31 cellular contexts compared by ENCODE assay signal in the genomic region with DNA sequence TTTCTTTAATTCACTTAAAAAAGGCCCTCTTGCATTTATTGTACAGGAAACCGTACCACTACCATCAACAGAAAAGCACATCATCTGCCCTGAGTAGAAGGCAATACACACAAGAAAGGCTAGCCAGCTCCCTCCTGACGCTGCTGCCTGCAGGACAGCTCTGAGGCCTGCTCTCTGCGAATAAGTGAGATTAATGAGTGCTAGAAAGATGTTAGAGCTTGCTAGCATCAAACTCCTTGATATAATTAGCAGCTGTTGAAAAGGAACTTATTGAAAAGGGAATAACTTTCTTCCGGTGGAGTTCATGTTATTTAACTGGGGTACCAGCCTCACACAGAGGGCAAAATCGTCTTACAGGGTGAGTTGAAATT.
"Had no signal": no experiment of that assay in that cellular context is flagged by ENCODE, and none has a peak within 500 bp of the region (broad histone marks: within the 10 kb centered on the region; RNA-seq: fewer than 3 reads in every experiment).

No MANE protein-coding gene starts in this region.

- H3K4me3 Mint-ChIP-seq: activated B cell treated with CpG ODN at 0.5 μM for 24 hours; activated CD4-positive, alpha-beta memory T cell treated with anti-CD3 and anti-CD28 coated beads for 36 hours; activated CD8-positive, alpha-beta T cell treated with anti-CD3 and anti-CD28 coated beads, Interleukin-2, amount 10 ng/mL, durations not matched to agents 7 days and 5 days; activated naive CD4-positive, alpha-beta T cell treated with anti-CD3 and anti-CD28 coated beads for 36 hours; activated naive CD4-positive, alpha-beta T cell treated with anti-CD3 and anti-CD28 coated beads, Interleukin-2, amount 50 U/mL, for 24 hours; activated naive CD8-positive, alpha-beta T cell treated with anti-CD3 and anti-CD28 coated beads for 36 hours; activated naive CD8-positive, alpha-beta T cell treated with anti-CD3 and anti-CD28 coated beads, Interleukin-2, amount 50 U/mL, for 24 hours; activated T-helper 1 cell treated with anti-CD3 and anti-CD28 coated beads, Interleukin-12 subunit alpha, Interleukin-12 subunit beta, Interleukin-2, Interleukin-4 antibody, amounts not matched to agents 30 ng/mL and 10 ng/mL and 1 ng/mL, durations not matched to agents 14 hours and 24 hours and 36 hours; T-cell; T-helper 1 cell treated with Interleukin-12 subunit alpha and Interleukin-12 subunit beta and Interleukin-4 antibody, amounts not matched to agents 30 μg/mL and 1 μg/mL, for 36 hours had no signal

- H3K4me1 Mint-ChIP-seq: activated B cell treated with CpG ODN at 0.5 μM for 24 hours; activated naive CD4-positive, alpha-beta T cell treated with anti-CD3 and anti-CD28 coated beads, Interleukin-2, amount 50 U/mL, for 24 hours; activated naive CD8-positive, alpha-beta T cell treated with anti-CD3 and anti-CD28 coated beads for 36 hours; activated naive CD8-positive, alpha-beta T cell treated with anti-CD3 and anti-CD28 coated beads, Interleukin-2, amount 50 U/mL, for 24 hours; T-cell had no signal

- H3K27ac Mint-ChIP-seq: activated B cell treated with CpG ODN at 0.5 μM for 24 hours; activated CD4-positive, alpha-beta memory T cell treated with anti-CD3 and anti-CD28 coated beads for 36 hours; activated CD8-positive, alpha-beta T cell treated with anti-CD3 and anti-CD28 coated beads, Interleukin-2, amount 10 ng/mL, durations not matched to agents 7 days and 5 days; activated naive CD4-positive, alpha-beta T cell treated with anti-CD3 and anti-CD28 coated beads for 36 hours; activated naive CD4-positive, alpha-beta T cell treated with anti-CD3 and anti-CD28 coated beads, Interleukin-2, amount 50 U/mL, for 24 hours; activated naive CD8-positive, alpha-beta T cell treated with anti-CD3 and anti-CD28 coated beads for 36 hours; activated naive CD8-positive, alpha-beta T cell treated with anti-CD3 and anti-CD28 coated beads, Interleukin-2, amount 50 U/mL, for 24 hours; activated T-helper 1 cell treated with anti-CD3 and anti-CD28 coated beads, Interleukin-12 subunit alpha, Interleukin-12 subunit beta, Interleukin-2, Interleukin-4 antibody, amounts not matched to agents 30 ng/mL and 10 ng/mL and 1 ng/mL, durations not matched to agents 14 hours and 24 hours and 36 hours; activated T-helper 2 cell treated with anti-CD3 and anti-CD28 coated beads, Interferon-gamma antibody, Interleukin-2, Interleukin-4, amounts not matched to agents 10 μg/mL and 5 μg/mL and 100 μg/mL, durations not matched to agents 14 hours and 24 hours and 36 hours; T-cell; T-helper 1 cell treated with Interleukin-12 subunit alpha and Interleukin-12 subunit beta and Interleukin-4 antibody, amounts not matched to agents 30 μg/mL and 1 μg/mL, for 36 hours had no signal

- FAIRE-seq: endometrium, endothelial cell of umbilical vein had no signal

- ATAC-seq: activated CD4-positive, CD25-positive, alpha-beta regulatory T cell treated with anti-CD3 and anti-CD28 coated beads, Interleukin-2, amount 50 U/mL, for 24 hours; activated CD8-positive, alpha-beta T cell treated with anti-CD3 and anti-CD28 coated beads, Interleukin-2, amount 10 ng/mL, durations not matched to agents 7 days and 5 days; activated naive CD8-positive, alpha-beta T cell treated with anti-CD3 and anti-CD28 coated beads, Interleukin-2, amount 50 U/mL, for 24 hours; body of pancreas; gastroesophageal sphincter; T-cell had no signal

- H3K27me3 ChIP-seq: adrenal gland, body of pancreas, colonic mucosa had no signal

- H3K4me1 ChIP-seq: adrenal gland, body of pancreas, colonic mucosa, esophagus squamous epithelium, gastroesophageal sphincter had no signal

- H3K36me3 ChIP-seq: adrenal gland, colonic mucosa, esophagus squamous epithelium, gastroesophageal sphincter, WERI-Rb-1 had no signal

- H3K9me3 ChIP-seq: adrenal gland, body of pancreas, colonic mucosa, esophagus squamous epithelium, gastroesophageal sphincter had no signal

- H3K9me3 Mint-ChIP-seq: activated CD4-positive, alpha-beta memory T cell treated with anti-CD3 and anti-CD28 coated beads for 36 hours; activated naive CD4-positive, alpha-beta T cell treated with anti-CD3 and anti-CD28 coated beads for 36 hours; activated naive CD8-positive, alpha-beta T cell treated with anti-CD3 and anti-CD28 coated beads for 36 hours; activated T-helper 1 cell treated with anti-CD3 and anti-CD28 coated beads, Interleukin-12 subunit alpha, Interleukin-12 subunit beta, Interleukin-2, Interleukin-4 antibody, amounts not matched to agents 30 ng/mL and 10 ng/mL and 1 ng/mL, durations not matched to agents 14 hours and 24 hours and 36 hours; activated T-helper 2 cell treated with anti-CD3 and anti-CD28 coated beads, Interferon-gamma antibody, Interleukin-2, Interleukin-4, amounts not matched to agents 10 μg/mL and 5 μg/mL and 100 μg/mL, durations not matched to agents 14 hours and 24 hours and 36 hours; T-cell; T-helper 1 cell treated with Interleukin-12 subunit alpha and Interleukin-12 subunit beta and Interleukin-4 antibody, amounts not matched to agents 30 μg/mL and 1 μg/mL, for 36 hours had no signal

- DNase-seq: activated B cell treated with CpG ODN at 0.5 μM for 24 hours; activated CD4-positive, alpha-beta T cell treated with anti-CD3 and anti-CD28 coated beads for 48 hours; activated CD4-positive, alpha-beta T cell treated with anti-CD3 and anti-CD28 coated beads, Interleukin-2, amount 50 U/mL, for 1 hour; activated CD8-positive, alpha-beta T cell treated with anti-CD3 and anti-CD28 coated beads, Interleukin-2, amount 10 ng/mL, durations not matched to agents 7 days and 5 days; activated effector memory CD4-positive, alpha-beta T cell treated with anti-CD3 and anti-CD28 coated beads, Interleukin-2, amount 50 U/mL, for 16 hours; activated naive CD4-positive, alpha-beta T cell treated with anti-CD3 and anti-CD28 coated beads for 36 hours; activated naive CD8-positive, alpha-beta T cell treated with anti-CD3 and anti-CD28 coated beads for 36 hours; activated naive CD8-positive, alpha-beta T cell treated with anti-CD3 and anti-CD28 coated beads, Interleukin-2, amount 50 U/mL, for 24 hours; amygdala; body of pancreas; central memory CD4-positive, alpha-beta T cell; cerebellar nuclear complex; colonic mucosa; effector CD8-positive, alpha-beta T cell; esophagus squamous epithelium; foreskin melanocyte; SW 1271; T1000; WERI-Rb-1 had no signal

- H3K4me3 ChIP-seq: adrenal gland, body of pancreas, colonic mucosa, esophagus squamous epithelium, gastroesophageal sphincter had no signal

- H3K27me3 Mint-ChIP-seq: activated naive CD8-positive, alpha-beta T cell treated with anti-CD3 and anti-CD28 coated beads for 36 hours had no signal

- H3K36me3 Mint-ChIP-seq: activated CD4-positive, alpha-beta memory T cell treated with anti-CD3 and anti-CD28 coated beads for 36 hours; activated naive CD4-positive, alpha-beta T cell treated with anti-CD3 and anti-CD28 coated beads, Interleukin-2, amount 50 U/mL, for 24 hours; activated naive CD8-positive, alpha-beta T cell treated with anti-CD3 and anti-CD28 coated beads for 36 hours; T-cell had no signal

- H3K27ac ChIP-seq: adrenal gland, body of pancreas, colonic mucosa, epithelial cell of prostate, esophagus squamous epithelium, gastroesophageal sphincter, WERI-Rb-1 had no signal
